In genomic region chr4:22245294-22245693, GRCh38 we compare ENCODE assay signal across 6 cellular contexts.
"Had no signal": no experiment of that assay in that cellular context is flagged by ENCODE, and none has a peak within 500 bp of the region (broad histone marks: within the 10 kb centered on the region; RNA-seq: fewer than 3 reads in every experiment).

No MANE protein-coding gene starts in this region.

- FAIRE-seq: HepG2, HTR-8/SVneo, K562 had no signal

- H3K27ac ChIP-seq: HL-60 had no signal

- DNase-seq: IMR-90, KBM-7 had no signal

- H3K4me3 ChIP-seq: K562 had no signal

- ATAC-seq: HepG2, K562 had no signal
